1 cellular context compared by ENCODE assay signal in genomic region chr14:69808919-69809808, GRCh38.
TF ChIP-seq lines count a peak whose summit lies in the region.

No MANE protein-coding gene starts in this region.

TF ChIP-seq in HepG2, 621 proteins besides CTCF, POLR2A, EP300 and RAD21 (continued from another document and continues in another):
- TF ChIP-seq GLMP (CRISPR knock-in tag; IDR thresholded peaks at IDR 0.05; ENCODE audit: borderline replicate concordance) (no peak), ZNF772 (CRISPR knock-in tag; IDR thresholded peaks at IDR 0.05) (no peak), RFXANK (CRISPR knock-in tag; IDR thresholded peaks at IDR 0.05) (no peak), ZNF333 (CRISPR knock-in tag; IDR thresholded peaks at IDR 0.05; ENCODE audit: borderline replicate concordance) (no peak), ZNF10 (CRISPR knock-in tag; IDR thresholded peaks at IDR 0.05; ENCODE audit: borderline replicate concordance, low read depth) (no peak), GATAD1 (CRISPR knock-in tag; IDR thresholded peaks at IDR 0.05) (0 out of 2 replicates have a peak, but pooled peaks have one; percentile 25), ZNF740 (CRISPR knock-in tag; IDR thresholded peaks at IDR 0.05) (0 out of 2 replicates have a peak, but pooled peaks have one; percentile 46), SNAPC2 (CRISPR knock-in tag; IDR thresholded peaks at IDR 0.05) (no peak; the same call in 1 of the 2 replicates), MBD4 (IDR thresholded peaks at IDR 0.05; ENCODE audit: borderline replicate concordance, low read length) (no peak; the same call in 1 of the 2 replicates), ZNF180 (CRISPR knock-in tag; IDR thresholded peaks at IDR 0.05; ENCODE audit: borderline replicate concordance, low read depth) (no peak), SALL2 (CRISPR knock-in tag; IDR thresholded peaks at IDR 0.05) (peak; percentile 51; the same call in 1 of the 2 replicates), SMAD1 (CRISPR knock-in tag; IDR thresholded peaks at IDR 0.05; ENCODE audit: borderline replicate concordance, low read depth) (no peak), U2AF1 (optimal IDR thresholded peaks at IDR 0.05; ENCODE audit: low read depth, low read length) (no peak), DRAP1 (CRISPR knock-in tag; IDR thresholded peaks at IDR 0.05) (peak; percentile 47; the same call in 1 of the 2 replicates), KLF13 (CRISPR knock-in tag; IDR thresholded peaks at IDR 0.05) (no peak), HIVEP1 (CRISPR knock-in tag; IDR thresholded peaks at IDR 0.05) (peak; percentile 42; the same call in 1 of the 2 replicates), ZFY (CRISPR knock-in tag; IDR thresholded peaks at IDR 0.05) (peak; percentile 39), ZNF777 (CRISPR knock-in tag; IDR thresholded peaks at IDR 0.05) (no peak), ZNF205 (CRISPR knock-in tag; IDR thresholded peaks at IDR 0.05) (peak; percentile 60; the same call in 1 of the 2 replicates), PLSCR1 (CRISPR knock-in tag; IDR thresholded peaks at IDR 0.05; ENCODE audit: borderline replicate concordance) (no peak), SOX5 (CRISPR knock-in tag; IDR thresholded peaks at IDR 0.05; ENCODE audit: borderline replicate concordance) (peak; percentile 95), GMEB2 (CRISPR knock-in tag; IDR thresholded peaks at IDR 0.05; ENCODE audit: low read depth) (no peak), ZNF563 (CRISPR knock-in tag; IDR thresholded peaks at IDR 0.05) (no peak), PRMT3 (CRISPR knock-in tag; IDR thresholded peaks at IDR 0.05; ENCODE audit: borderline replicate concordance, low read depth) (no peak), SKIL (CRISPR knock-in tag; IDR thresholded peaks at IDR 0.05; ENCODE audit: borderline replicate concordance) (0 out of 2 replicates have a peak, but pooled peaks have one; percentile 27), ZNF12 (CRISPR knock-in tag; IDR thresholded peaks at IDR 0.05) (no peak), POGZ (CRISPR knock-in tag; IDR thresholded peaks at IDR 0.05) (peak; percentile 90), MEIS1 (CRISPR knock-in tag; IDR thresholded peaks at IDR 0.05; ENCODE audit: borderline replicate concordance) (no peak), ATF7-NPFF (CRISPR knock-in tag; IDR thresholded peaks at IDR 0.05; ENCODE audit: low read depth) (no peak), ZNF607 (CRISPR knock-in tag; IDR thresholded peaks at IDR 0.05; ENCODE audit: borderline replicate concordance) (no peak; the same call in 1 of the 2 replicates), KDM4B (CRISPR knock-in tag; IDR thresholded peaks at IDR 0.05) (no peak), TEAD3 (CRISPR knock-in tag; optimal IDR thresholded peaks at IDR 0.05; ENCODE audit: borderline replicate concordance) (peak; percentile 99), ONECUT2 (CRISPR knock-in tag; IDR thresholded peaks at IDR 0.05) (peak; percentile 97), PAF1 (CRISPR knock-in tag; IDR thresholded peaks at IDR 0.05) (no peak), DDIT3 (CRISPR knock-in tag; IDR thresholded peaks at IDR 0.05) (no peak), KIAA2018 (CRISPR knock-in tag; IDR thresholded peaks at IDR 0.05; ENCODE audit: borderline replicate concordance) (no peak), ATM (IDR thresholded peaks at IDR 0.05; ENCODE audit: borderline replicate concordance) (no peak), ZBTB34 (CRISPR knock-in tag; IDR thresholded peaks at IDR 0.05) (peak; percentile 91), ZNF724P (CRISPR knock-in tag; IDR thresholded peaks at IDR 0.05; ENCODE audit: borderline replicate concordance) (no peak), BHLHE40 (IDR thresholded peaks at IDR 0.05; ENCODE audit: low read length) (0 out of 2 replicates have a peak, but pooled peaks have one; percentile 28), ZNF280D (CRISPR knock-in tag; IDR thresholded peaks at IDR 0.05) (0 out of 2 replicates have a peak, but pooled peaks have one; percentile 29), NFKBIZ (CRISPR knock-in tag; IDR thresholded peaks at IDR 0.05) (peak; percentile 77; the same call in 1 of the 2 replicates), PHF20 (CRISPR knock-in tag; IDR thresholded peaks at IDR 0.05) (no peak), FLYWCH1 (CRISPR knock-in tag; IDR thresholded peaks at IDR 0.05) (no peak), NKX3-1 (CRISPR knock-in tag; IDR thresholded peaks at IDR 0.05) (0 out of 2 replicates have a peak, but pooled peaks have one; percentile 21), ZNF17 (CRISPR knock-in tag; IDR thresholded peaks at IDR 0.05) (no peak), ZNF326 (CRISPR knock-in tag; IDR thresholded peaks at IDR 0.05; ENCODE audit: borderline replicate concordance) (no peak)
